ENCODE assay signal across 1 cellular context in the genomic region with DNA sequence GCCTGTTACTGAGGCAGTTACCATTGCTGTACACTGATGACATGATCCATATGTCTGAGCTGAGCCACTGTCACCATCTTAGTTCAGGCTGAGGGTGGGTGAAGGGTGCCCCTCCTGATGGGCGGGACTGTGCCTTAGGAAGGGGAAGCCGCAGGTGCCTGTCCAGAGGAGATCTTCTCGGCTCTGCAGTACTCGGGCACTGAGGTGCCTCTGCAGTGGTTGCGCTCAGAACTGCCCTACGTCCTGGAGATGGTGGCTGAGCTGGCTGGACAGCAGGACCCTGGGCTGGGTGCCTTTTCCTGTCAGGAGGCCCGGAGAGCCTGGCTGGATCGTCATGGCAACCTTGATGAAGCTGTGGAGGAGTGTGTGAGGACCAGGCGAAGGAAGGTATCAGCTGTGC.
TF ChIP-seq lines count a peak whose summit lies in the region.

No MANE protein-coding gene starts in this region.

TF ChIP-seq in GM12891, 5 proteins besides CTCF, POLR2A, EP300 and RAD21 (continued from another document):
- TF ChIP-seq POU2F2 (IDR thresholded peaks at IDR 0.05; ENCODE audit: low read depth, low read length), result no peak
